In genomic region chr6:14344486-14344885, GRCh38 we compare ENCODE assay signal across 22 cellular contexts.
DNase-seq lines count a peak whose midpoint lies in the region; ATAC-seq, FAIRE-seq and TF ChIP-seq lines count a peak whose summit lies in the region.
"Had no signal": no experiment of that assay in that cellular context is flagged by ENCODE, and none has a peak within 500 bp of the region (broad histone marks: within the 10 kb centered on the region; RNA-seq: fewer than 3 reads in every experiment).

No MANE protein-coding gene starts in this region.

- no peak overlapping the region for H2BK120ac ChIP-seq in H1 (replicated peaks; ENCODE audit: low read depth, low read length)

- CTCF ChIA-PET in H1 (lab: Charles Lee; ENCODE audit: partially characterized antibody): no interaction called here

- DNase-seq in DND-41: no peak
- no peak for DNase-seq in H1 (ENCODE audit: low read depth in 1 of 2, low spot score in 2 of 2)
- peak; percentile 34 for DNase-seq in iPS-NIHi7 (ENCODE audit: extremely low spot score)
- no peak for DNase-seq in NCI-H1048 (lab: John Stamatoyannopoulos, UW)
- DNase-seq in stimulated activated naive CD8-positive, alpha-beta T cell treated with anti-CD3 and anti-CD28 coated beads, Interleukin-15, Interleukin-2, amounts not matched to agents 100 U/mL and 50 U/mL, for 24 hours: no peak
- no peak for DNase-seq in NCI-H1417 (lab: John Stamatoyannopoulos, UW)
- DNase-seq: AML-193; BE2C; CD4-positive, alpha-beta T cell; CD8-positive, alpha-beta memory T cell; DMS 273 treated with DMSO at 0.1 percent for 48 hours; DMS79; GF-D8; HFFc6 had no signal

- H3K79me1 ChIP-seq in H1 (ENCODE audit: low read depth, low read length): no peaks in the 10 kb centered on the region

- H2BK5ac ChIP-seq in H1 (ENCODE audit: low read depth, low read length): no peak overlapping the region

- H2AFZ ChIP-seq in DND-41 (ENCODE audit: low read depth, low read length) (no peak overlapping the region), H1 (ENCODE audit: low read length) (no peak overlapping the region)

- TF ChIP-seq EP300 in H1 (IDR thresholded peaks at IDR 0.05; ENCODE audit: borderline replicate concordance in 1 of 2, low read depth in 2 of 2, low read length in 2 of 2): no peak

- TF ChIP-seq CTCF in DND-41 (IDR thresholded peaks at IDR 0.05; ENCODE audit: borderline replicate concordance, extremely low read depth, low read length, poor library complexity, severe bottlenecking) (no peak), H1 (IDR thresholded peaks at IDR 0.05; ENCODE audit: control extremely low read depth in 1 of 3, insufficient read depth in 1 of 3, low read depth in 1 of 3, low read length in 3 of 3) (no peak)

- no peak overlapping the region for H4K91ac ChIP-seq in H1 (replicated peaks; ENCODE audit: insufficient read length, low read length)

- H4K20me1 ChIP-seq in DND-41 (ENCODE audit: insufficient read depth, low read length): no peaks in the 10 kb centered on the region
- H4K20me1 ChIP-seq in H1 (replicated peaks in 1 of 2; ENCODE audit: control insufficient read depth in 1 of 2, insufficient read depth in 2 of 2, low read length in 2 of 2): no peaks in the 10 kb centered on the region
- H4K20me1 ChIP-seq: BLaER1 treated with 17β-estradiol and CSF1 and Interleukin-3, amounts not matched to agents 10 nM and 100 nM had no signal

- H3K79me2 ChIP-seq in DND-41 (ENCODE audit: insufficient read depth, low read length) (no peaks in the 10 kb centered on the region), H1 (ENCODE audit: control insufficient read depth in 1 of 2, insufficient read depth in 2 of 2, low read length in 2 of 2) (no peaks in the 10 kb centered on the region)

- H2BK20ac ChIP-seq in H1 (ENCODE audit: low read length): no peak overlapping the region; the same call in 1 of the 2 replicates

- no peak overlapping the region for H3K4me2 ChIP-seq in DND-41 (ENCODE audit: insufficient read depth, low read length)
- H3K4me2 ChIP-seq in H1 (ENCODE audit: insufficient read depth in 1 of 2, low read depth in 2 of 2, low read length in 2 of 2): no peak overlapping the region
- H3K4me2 ChIP-seq: BLaER1 treated with 17β-estradiol and CSF1 and Interleukin-3, amounts not matched to agents 10 nM and 100 nM had no signal

- H4K8ac ChIP-seq in H1 (ENCODE audit: extremely low read depth, insufficient read depth, low read length): no peak overlapping the region

- H3K27me3 ChIP-seq in DND-41 (ENCODE audit: insufficient read depth, low read length, poor library complexity) (no peaks in the 10 kb centered on the region), H1 (replicated peaks in 1 of 4; ENCODE audit: control insufficient read depth in 3 of 4, extremely low read depth in 1 of 4, insufficient read depth in 3 of 4, low read length in 3 of 4) (no peaks in the 10 kb centered on the region; a peak in 1 of 7 replicates)
- H3K27me3 ChIP-seq: BE2C; BLaER1 treated with 17β-estradiol and CSF1 and Interleukin-3, amounts not matched to agents 10 nM and 100 nM had no signal

- no peak overlapping the region for H3K4ac ChIP-seq in H1 (replicated peaks; ENCODE audit: insufficient read length, low read depth, low read length)

- H2BK12ac ChIP-seq in H1 (ENCODE audit: low read depth, low read length): no peak overlapping the region

- WGBS in H1 (ENCODE audit: extremely low coverage in 1 of 2, insufficient coverage in 1 of 2, insufficient read length in 1 of 2, insufficient replicate concordance in 2 of 2, low coverage in 1 of 2, low lambda C conversion rate in 2 of 2, missing lambda C conversion rate in 1 of 2), 2 experiments: 64% methylated on average over 6 of the region's 6 CpGs; no CpG with 5 or more reads in 1 of the 2 experiments

- no peak overlapping the region for H3K56ac ChIP-seq in H1 (replicated peaks; ENCODE audit: insufficient read length, low read depth, low read length)

- H4K5ac ChIP-seq in H1 (ENCODE audit: insufficient read length, low read depth, low read length): no peak overlapping the region

- H3K18ac ChIP-seq in H1 (ENCODE audit: extremely low read depth, low read length): no peak overlapping the region

- no peak overlapping the region for H2BK15ac ChIP-seq in H1 (ENCODE audit: low read length)

- ATAC-seq in DND-41 (ENCODE audit: insufficient read depth, low read depth) (peak; percentile 30; the same call in 1 of the 3 replicates), HG03135 (IDR thresholded peaks at IDR 0.05; ENCODE audit: unreplicated experiment) (no peak)
- ATAC-seq in stimulated activated naive CD8-positive, alpha-beta T cell treated with anti-CD3 and anti-CD28 coated beads, Interleukin-15, Interleukin-2, amounts not matched to agents 100 U/mL and 50 U/mL, for 24 hours: no peak

- no peak for TF ChIP-seq POLR2A in H1 (IDR thresholded peaks at IDR 0.05; ENCODE audit: control extremely low read depth in 1 of 2, low read depth in 2 of 2, low read length in 2 of 2)

- H2AK5ac ChIP-seq in H1 (ENCODE audit: low read depth, low read length): no peak overlapping the region

- H3K36me3 ChIP-seq in DND-41 (ENCODE audit: insufficient read depth, low read length) (no peaks in the 10 kb centered on the region), KOPT-K1 (ENCODE audit: insufficient read depth, low read length) (no peaks in the 10 kb centered on the region), H1 (ENCODE audit: control insufficient read depth in 2 of 4, insufficient read depth in 4 of 4, low read length in 3 of 4) (no peaks in the 10 kb centered on the region)
- H3K36me3 ChIP-seq: BE2C; BLaER1 treated with 17β-estradiol and CSF1 and Interleukin-3, amounts not matched to agents 10 nM and 100 nM; HAP-1 had no signal

- TF ChIP-seq RAD21 in H1 (IDR thresholded peaks at IDR 0.05 in 1 of 2, conservative IDR thresholded peaks at IDR 0.05 in 1 of 2; ENCODE audit: low read depth in 2 of 2, low read length in 2 of 2): no peak

- H3K23me2 ChIP-seq in H1 (ENCODE audit: low read depth, low read length): no peaks in the 10 kb centered on the region

- no peak overlapping the region for H3K14ac ChIP-seq in H1 (ENCODE audit: insufficient read length)

- H3K4me1 ChIP-seq in DND-41 (ENCODE audit: insufficient read depth, low read length) (peaks cover 26% of the 10 kb centered on the region), H1 (replicated peaks in 1 of 4; ENCODE audit: control insufficient read depth in 3 of 4, insufficient read depth in 4 of 4, low read length in 3 of 4) (peaks cover 0 to 5% (median 2%) of the 10 kb centered on the region in 4 experiments; a peak in 2 of 7 replicates)
- H3K4me1 ChIP-seq: BE2C, HAP-1 had no signal

- H3K4me3 ChIP-seq in DND-41 (ENCODE audit: low read depth in 1 of 2, low read length in 2 of 2): no peak overlapping the region
- H3K4me3 ChIP-seq in H1 (ENCODE audit: extremely low read depth in 1 of 4, insufficient read depth in 2 of 4, low read depth in 3 of 4, low read length in 4 of 4): no peak overlapping the region
- H3K4me3 ChIP-seq: BLaER1 treated with 17β-estradiol and CSF1 and Interleukin-3, amounts not matched to agents 10 nM and 100 nM; HAP-1 had no signal

- H3K23ac ChIP-seq in H1 (ENCODE audit: insufficient read length): no peak overlapping the region

- H3K9ac ChIP-seq in DND-41 (ENCODE audit: low read depth, low read length): no peak overlapping the region
- no peak overlapping the region for H3K9ac ChIP-seq in H1 (replicated peaks in 1 of 4; ENCODE audit: extremely low read depth in 1 of 4, low read depth in 3 of 4, low read length in 3 of 4)
- H3K9ac ChIP-seq: BLaER1 treated with 17β-estradiol and CSF1 and Interleukin-3, amounts not matched to agents 10 nM and 100 nM had no signal

- FAIRE-seq in H1 (lab: Jason Lieb, UNC): peak; percentile 66
- FAIRE-seq: A204.1, D721Med, GM12891 had no signal

- H3K9me3 ChIP-seq in DND-41 (ENCODE audit: insufficient read depth, low read length, severe bottlenecking) (no peaks in the 10 kb centered on the region), KOPT-K1 (ENCODE audit: insufficient read depth, low read length, poor library complexity, severe bottlenecking) (no peaks in the 10 kb centered on the region), H1 (ENCODE audit: insufficient read depth in 2 of 2, low read depth in 1 of 2, low read length in 1 of 2) (no peaks in the 10 kb centered on the region)
- H3K9me3 ChIP-seq: BE2C, HAP-1 had no signal

- no peak overlapping the region for H3K27ac ChIP-seq in DND-41 (ENCODE audit: low read length)
- peak overlapping the region; percentile 8 for H3K27ac ChIP-seq in KOPT-K1 (ENCODE audit: low read depth, low read length, poor library complexity, severe bottlenecking)
- no peak overlapping the region for H3K27ac ChIP-seq in H1 (ENCODE audit: low read depth, low read length)
- H3K27ac ChIP-seq: 22Rv1; BLaER1 treated with 17β-estradiol and CSF1 and Interleukin-3, amounts not matched to agents 10 nM and 100 nM had no signal

- POLR2A ChIA-PET in H1 (lab: Charles Lee; ENCODE audit: partially characterized antibody): interaction anchor here (1.7 kb wide), 1 partner anchor 8 kb away, joined by 4 read pairs; no protein-coding TSS in a partner anchor

TF ChIP-seq in H1, 55 proteins besides CTCF, POLR2A, EP300 and RAD21:
- TF ChIP-seq EZH2 (IDR thresholded peaks at IDR 0.05; ENCODE audit: low read depth, low read length, severe bottlenecking): no peak
- no peak for TF ChIP-seq MAX (IDR thresholded peaks at IDR 0.05)
- no peak for TF ChIP-seq RBBP5 (IDR thresholded peaks at IDR 0.05; ENCODE audit: borderline replicate concordance, low read depth, low read length)
- TF ChIP-seq MAFK (IDR thresholded peaks at IDR 0.05; ENCODE audit: low read depth, low read length): no peak
